Comparison of ENCODE assay signal across 8 cellular contexts in genomic region chr5:157459715-157460599, GRCh38. TPM values are rescaled to one million over a fixed set of nuclear protein-coding genes. Genes with fewer than 3 reads are reported as not detected.
DNase-seq lines count a peak whose midpoint lies in the region; ATAC-seq, FAIRE-seq and TF ChIP-seq lines count a peak whose summit lies in the region.

NIPAL4 (plus strand) TSS chr5:157460213; CDS start chr5:157460321, 108 bp downstream.

- TF ChIP-seq CTCF in brain microvascular endothelial cell (IDR thresholded peaks at IDR 0.05; ENCODE audit: low read depth, low read length, missing control alignments) (no peak), kidney (IDR thresholded peaks at IDR 0.05; ENCODE audit: borderline replicate concordance, extremely low read depth, insufficient read depth) (no peak)

- FAIRE-seq in kidney (lab: Jason Lieb, UNC), result no peak

- peaks cover 11% of the 10 kb centered on the region for H3K27me3 Mint-ChIP-seq in CD4-positive, CD25-positive, alpha-beta regulatory T cell

- no peak within 1 kb of the TSS for H3K4me3 ChIP-seq in CD4-positive, CD25-positive, alpha-beta regulatory T cell (ENCODE audit: low read depth, low read length)
- H3K4me3 ChIP-seq in SJSA1 (peak within 1 kb of the TSS; percentile 33), brain microvascular endothelial cell (ENCODE audit: low read depth, low read length) (peak within 1 kb of the TSS; percentile 51), kidney (ENCODE audit: low read length in 2 of 2) (peak within 1 kb of the TSS in 1 of 2 donors; percentile 24)

- no peak within 1 kb of the TSS for H3K9ac ChIP-seq in kidney (ENCODE audit: low read length in 2 of 2)

- peak within 1 kb of the TSS in 2 of 3 donors; percentile 31 to 67 for H3K27ac Mint-ChIP-seq in CD4-positive, CD25-positive, alpha-beta regulatory T cell

- H3K36me3 Mint-ChIP-seq in CD4-positive, CD25-positive, alpha-beta regulatory T cell, result no peaks in the 10 kb centered on the region

- H3K36me3 ChIP-seq in CD4-positive, CD25-positive, alpha-beta regulatory T cell (ENCODE audit: control insufficient read depth, insufficient read depth, low read length), result no peaks in the 10 kb centered on the region
- no peaks in the 10 kb centered on the region for H3K36me3 ChIP-seq in SJSA1
- no peaks in the 10 kb centered on the region for H3K36me3 ChIP-seq in brain microvascular endothelial cell (replicated peaks)
- H3K36me3 ChIP-seq in kidney (ENCODE audit: control insufficient read depth in 1 of 2, insufficient read depth in 2 of 2, low read length in 2 of 2), result no peaks in the 10 kb centered on the region

- no peaks in the 10 kb centered on the region for H3K27me3 ChIP-seq in CD4-positive, CD25-positive, alpha-beta regulatory T cell (ENCODE audit: control insufficient read depth, insufficient read depth, low read length)
- H3K27me3 ChIP-seq in SJSA1 (replicated peaks) (peaks cover 8% of the 10 kb centered on the region), brain microvascular endothelial cell (replicated peaks) (no peaks in the 10 kb centered on the region)

- no peak within 1 kb of the TSS for H3K27ac ChIP-seq in CD4-positive, CD25-positive, alpha-beta regulatory T cell (ENCODE audit: insufficient read depth, low read length, poor library complexity, severe bottlenecking)
- no peak within 1 kb of the TSS for H3K27ac ChIP-seq in SJSA1
- no peak within 1 kb of the TSS for H3K27ac ChIP-seq in brain microvascular endothelial cell
- no peak within 1 kb of the TSS for H3K27ac ChIP-seq in kidney (ENCODE audit: low read depth in 2 of 2, low read length in 2 of 2)

- H3K4me1 Mint-ChIP-seq in CD4-positive, CD25-positive, alpha-beta regulatory T cell, result peaks cover 6 to 36% (median 21%) of the 10 kb centered on the region in 4 donors

- peaks cover 0 to 3% (median 0%) of the 10 kb centered on the region in 7 donors for H3K9me3 Mint-ChIP-seq in CD4-positive, CD25-positive, alpha-beta regulatory T cell

- DNase-seq in CD4-positive, CD25-positive, alpha-beta regulatory T cell, result peak in 1 of 3 donors; percentile 28
- DNase-seq in SJSA1 (ENCODE audit: low read depth in 1 of 2, low spot score in 2 of 2), result no peak
- DNase-seq in brain microvascular endothelial cell, result no peak
- DNase-seq in kidney, result peak; percentile 79
- DNase-seq in stimulated activated CD4-positive, alpha-beta T cell treated with anti-CD3 and anti-CD28 coated beads, Interleukin-1b, Interleukin-23, amount 100 ng/mL, for 24 hours (ENCODE audit: low read depth in 4 of 4, low spot score in 1 of 4), result peak in 3 of 4 experiments; percentile 25 to 33 (median 30)
- DNase-seq in NOMO-1 treated with DMSO at 0.1 percent for 48 hours (lab: John Stamatoyannopoulos, UW; ENCODE audit: unreplicated experiment), result no peak
- DNase-seq in cerebellar nuclear complex (lab: John Stamatoyannopoulos, UW), result no peak

- peak within 1 kb of the TSS; percentile 59 to 91 (median 80) for H3K4me3 Mint-ChIP-seq in CD4-positive, CD25-positive, alpha-beta regulatory T cell

- H3K9me3 ChIP-seq in CD4-positive, CD25-positive, alpha-beta regulatory T cell (ENCODE audit: control insufficient read depth in 2 of 2, low read length in 2 of 2), result no peaks in the 10 kb centered on the region
- H3K9me3 ChIP-seq in SJSA1 (replicated peaks), result no peaks in the 10 kb centered on the region
- H3K9me3 ChIP-seq in kidney (ENCODE audit: control insufficient read depth in 1 of 2, low read length in 2 of 2), result no peaks in the 10 kb centered on the region

- ATAC-seq in CD4-positive, CD25-positive, alpha-beta regulatory T cell (ENCODE audit: low read depth in 2 of 2), result peak; percentile 18 to 31
- ATAC-seq in GM21786 (IDR thresholded peaks at IDR 0.05; ENCODE audit: unreplicated experiment), result no peak

- in situ Hi-C loops in brain microvascular endothelial cell (cut with HindIII; ENCODE audit: low pct_ligation_motif_present, low sequenced_read_pairs), result no loop called here

- intact Hi-C loops in kidney (cut with DNase I), result no loop called here

- H3K4me1 ChIP-seq in CD4-positive, CD25-positive, alpha-beta regulatory T cell (ENCODE audit: control insufficient read depth, insufficient read depth, low read length, poor library complexity, severe bottlenecking), result peaks cover 21% of the 10 kb centered on the region
- peaks cover 30% of the 10 kb centered on the region for H3K4me1 ChIP-seq in SJSA1 (replicated peaks)
- peaks cover 0 to 3% of the 10 kb centered on the region in 2 donors for H3K4me1 ChIP-seq in kidney (ENCODE audit: control insufficient read depth in 1 of 2, insufficient read depth in 1 of 2, low read depth in 1 of 2, low read length in 2 of 2)

RNA-seq across cellular contexts. Expression of gene NIPAL4, which starts in this region (rescaled TPM):
- 1.1 TPM for total RNA-seq in CD4-positive, CD25-positive, alpha-beta regulatory T cell
- under 1 TPM in 3 of 4 donors, not detected in 1; 0.10 to 0.15 (median 0.14) TPM for polyA plus RNA-seq in CD4-positive, CD25-positive, alpha-beta regulatory T cell
- 0.18 TPM in 1 of 2 replicates, not detected in the other for total RNA-seq in SJSA1 (2014; rRNA removed; shearing (Covaris generic))
- total RNA-seq in kidney, result not detected
- polyA plus RNA-seq in kidney (ENCODE audit: insufficient read depth, low read depth, low replicate concordance), result not detected

Comparison
In these comparisons a context has a peak if more than half of its experiments do, and no peak if none do; other contexts are left out.
1. Peak in DNase-seq in kidney; RNA of the gene not detected or under 1 TPM.
2. DNase-seq: peak in stimulated activated CD4-positive, alpha-beta T cell treated with anti-CD3 and anti-CD28 coated beads, Interleukin-1b, Interleukin-23, amount 100 ng/mL, for 24 hours (3 of 4); none in SJSA1 (0 of 2), brain microvascular endothelial cell (single experiment), NOMO-1 treated with DMSO at 0.1 percent for 48 hours (single experiment) and cerebellar nuclear complex (0 of 2).